Comparison of ENCODE assay signal across 8 cellular contexts in the genomic region with DNA sequence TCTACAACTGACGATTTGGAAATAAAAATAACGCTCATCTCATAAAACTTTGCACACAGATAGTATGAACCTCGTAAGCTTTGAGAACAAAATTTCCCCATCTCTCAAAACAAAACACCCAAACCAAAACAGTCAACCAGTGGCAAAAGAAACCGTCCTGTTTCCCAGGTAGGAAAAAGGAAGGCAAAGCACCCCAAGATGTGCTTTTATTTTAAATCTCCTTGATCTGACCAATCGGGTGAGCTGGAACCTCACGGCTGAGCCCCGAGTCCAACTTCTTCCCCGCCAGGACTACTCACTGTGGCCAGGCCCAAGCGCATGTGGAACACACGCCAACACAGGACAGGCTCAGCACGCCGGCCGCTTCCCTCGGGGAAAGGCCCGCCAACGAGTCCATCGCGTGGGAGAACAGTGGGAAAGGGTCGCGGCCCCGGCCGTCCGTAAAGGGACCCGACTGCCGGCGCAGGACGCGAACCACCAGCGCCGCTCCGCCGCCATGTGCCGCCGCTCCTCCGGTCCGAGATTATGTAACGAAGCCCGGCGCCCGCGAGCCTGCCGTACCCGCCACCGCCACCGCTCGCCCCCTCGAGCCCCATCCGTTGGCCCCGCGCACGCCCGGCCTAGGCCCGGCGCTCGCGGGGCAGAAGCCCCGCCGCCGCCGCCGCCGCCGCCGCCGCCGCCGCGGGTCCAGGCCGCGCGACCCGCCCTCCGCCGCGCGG. TPM values are rescaled to one million over a fixed set of nuclear protein-coding genes. Genes with fewer than 3 reads are reported as not detected.
DNase-seq lines count a peak whose midpoint lies in the region; ATAC-seq lines count a peak whose summit lies in the region.

No MANE protein-coding gene starts in this region.

- ATAC-seq in GM19455 (IDR thresholded peaks at IDR 0.05; ENCODE audit: unreplicated experiment) (peak; percentile 34), HG03558 (IDR thresholded peaks at IDR 0.05; ENCODE audit: extremely low read depth, unreplicated experiment) (peak; percentile 3)

- DNase-seq in DMS79 treated with DMSO at 0.1 percent for 48 hours (lab: John Stamatoyannopoulos, UW) (peak; percentile 15), SW 1271 (lab: John Stamatoyannopoulos, UW) (peak; percentile 31 to 61), anterior cingulate cortex (lab: John Stamatoyannopoulos, UW) (peak in 42 of 58 donors; percentile 3 to 60 (median 38)), hepatic stellate cell (ENCODE audit: low spot score) (peak; percentile 63), renal cortical epithelial cell (ENCODE audit: low read depth) (peak; percentile 36), GDM1 (lab: John Stamatoyannopoulos, UW) (no peak)

RNA-seq across cellular contexts. Expression of a gene that starts 0.8 kb away (rescaled TPM):
- total RNA-seq in renal cortical epithelial cell = 21.5 and 39.1 TPM in 2 replicates
